Comparison of ENCODE assay signal across 32 cellular contexts in the genomic region with DNA sequence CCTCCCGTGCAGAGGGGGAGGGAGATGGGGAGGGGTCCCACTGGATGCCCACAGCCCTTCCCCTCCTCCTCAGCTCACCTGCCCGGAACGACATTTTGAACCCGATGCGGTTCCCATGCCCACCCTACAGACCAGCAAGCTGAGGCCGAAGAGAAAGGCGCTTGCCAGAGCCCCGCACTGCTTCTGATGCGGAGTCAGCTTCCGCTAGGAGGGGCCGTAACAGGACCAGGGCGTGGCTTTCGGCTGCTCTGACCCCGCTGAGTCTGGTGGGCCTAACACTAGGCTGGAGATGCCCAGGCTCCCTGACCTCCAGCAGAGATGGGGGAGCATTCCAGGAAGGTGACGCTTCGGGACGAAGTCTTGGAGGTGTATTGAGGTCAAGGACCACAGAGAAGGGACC. TPM values are rescaled to one million over a fixed set of nuclear protein-coding genes. Genes with fewer than 3 reads are reported as not detected.
"Had no signal": no experiment of that assay in that cellular context is flagged by ENCODE, and none has a peak within 500 bp of the region (broad histone marks: within the 10 kb centered on the region; RNA-seq: fewer than 3 reads in every experiment).

No MANE protein-coding gene starts in this region.

- H3K27ac Mint-ChIP-seq: activated CD4-positive, alpha-beta memory T cell treated with anti-CD3 and anti-CD28 coated beads for 36 hours; activated CD4-positive, alpha-beta T cell treated with anti-CD3 and anti-CD28 coated beads, Interleukin-2, amount 10 ng/mL, durations not matched to agents 7 days and 5 days; activated naive CD4-positive, alpha-beta T cell treated with anti-CD3 and anti-CD28 coated beads, Interleukin-2, amount 50 U/mL, for 72 hours; activated naive CD8-positive, alpha-beta T cell treated with anti-CD3 and anti-CD28 coated beads, Interleukin-2, amount 50 U/mL, for 24 hours; T-helper 17 cell had no signal

- H3K36me3 Mint-ChIP-seq: activated CD4-positive, alpha-beta memory T cell treated with anti-CD3 and anti-CD28 coated beads for 36 hours; activated naive CD4-positive, alpha-beta T cell treated with anti-CD3 and anti-CD28 coated beads, Interleukin-2, amount 50 U/mL, for 72 hours had no signal

- H3K4me3 ChIP-seq: ascending aorta, body of pancreas, SJCRH30 had no signal

- H3K9me3 ChIP-seq: ascending aorta, body of pancreas, SJCRH30 had no signal

- H3K4me1 ChIP-seq: ascending aorta, SJCRH30 had no signal

- ATAC-seq: activated naive CD4-positive, alpha-beta T cell treated with anti-CD3 and anti-CD28 coated beads, Interleukin-2, amount 50 U/mL, for 72 hours; activated naive CD8-positive, alpha-beta T cell treated with anti-CD3 and anti-CD28 coated beads, Interleukin-2, amount 50 U/mL, for 24 hours; activated T-cell treated with anti-CD3 and anti-CD28 coated beads, Interleukin-2, amount 50 U/mL, for 4 hours; body of pancreas; Panc1; Right ventricle myocardium inferior; T-helper 17 cell had no signal

- H3K36me3 ChIP-seq: ascending aorta, SJCRH30 had no signal

- H3K4me3 Mint-ChIP-seq: activated CD4-positive, alpha-beta memory T cell treated with anti-CD3 and anti-CD28 coated beads for 36 hours; activated CD4-positive, alpha-beta T cell treated with anti-CD3 and anti-CD28 coated beads, Interleukin-2, amount 10 ng/mL, durations not matched to agents 7 days and 5 days; activated naive CD8-positive, alpha-beta T cell treated with anti-CD3 and anti-CD28 coated beads, Interleukin-2, amount 50 U/mL, for 24 hours; activated T-cell treated with anti-CD3 and anti-CD28 coated beads, Interleukin-2, amount 50 U/mL, for 4 hours; central memory CD8-positive, alpha-beta T cell; T-helper 17 cell had no signal

- H3K27ac ChIP-seq: ascending aorta, body of pancreas, SJCRH30 had no signal

- H3K9me3 Mint-ChIP-seq: activated CD4-positive, alpha-beta memory T cell treated with anti-CD3 and anti-CD28 coated beads for 36 hours; activated CD4-positive, alpha-beta T cell treated with anti-CD3 and anti-CD28 coated beads, Interleukin-2, amount 10 ng/mL, durations not matched to agents 7 days and 5 days; activated naive CD4-positive, alpha-beta T cell treated with anti-CD3 and anti-CD28 coated beads, Interleukin-2, amount 50 U/mL, for 72 hours; activated naive CD8-positive, alpha-beta T cell treated with anti-CD3 and anti-CD28 coated beads, Interleukin-2, amount 50 U/mL, for 24 hours; activated T-cell treated with anti-CD3 and anti-CD28 coated beads, Interleukin-2, amount 50 U/mL, for 4 hours; central memory CD8-positive, alpha-beta T cell had no signal

- DNase-seq: activated CD4-positive, alpha-beta memory T cell treated with anti-CD3 and anti-CD28 coated beads for 36 hours; activated CD4-positive, alpha-beta T cell treated with anti-CD3 and anti-CD28 coated beads, Interleukin-2, amount 10 ng/mL, durations not matched to agents 7 days and 5 days; activated CD4-positive, CD25-positive, alpha-beta regulatory T cell; activated CD8-positive, alpha-beta memory T cell treated with anti-CD3 and anti-CD28 coated beads for 24 hours; activated effector memory CD4-positive, alpha-beta T cell treated with anti-CD3 and anti-CD28 coated beads, Interleukin-2, amount 50 U/mL, for 16 hours; activated naive CD4-positive, alpha-beta T cell treated with Interleukin-2 at 50 U/mL for 16 hours; activated naive CD8-positive, alpha-beta T cell treated with anti-CD3 and anti-CD28 coated beads, Interleukin-2, amount 50 U/mL, for 24 hours; activated T-cell treated with anti-CD3 and anti-CD28 coated beads, Interleukin-2, amount 50 U/mL, for 4 hours; amniotic stem cell; body of pancreas; KG1; NCI-H1048; NCI-H146; NCI-H187 treated with DMSO at 0.1 percent for 48 hours; NCI-H2081 treated with DMSO at 0.1 percent for 48 hours; NCI-H2171; NCI-H2227 treated with DMSO at 0.1 percent for 48 hours; NCI-H526 treated with DMSO at 0.1 percent for 48 hours; NCI-H82; NK-92 treated with Interleukin-12 subunit alpha and Interleukin-12 subunit beta, amount 100 ng/mL, for 24 hours; OCI-M1; RPMI8226; SJCRH30; T-helper 17 cell; T-helper 9 cell had no signal

RNA-seq across cellular contexts. Expression of a gene that starts 6.7 kb away (rescaled TPM):
- total RNA-seq: activated CD4-positive, alpha-beta memory T cell treated with anti-CD3 and anti-CD28 coated beads for 36 hours; activated CD4-positive, alpha-beta T cell treated with anti-CD3 and anti-CD28 coated beads, Interleukin-2, amount 10 ng/mL, durations not matched to agents 7 days and 5 days; activated naive CD4-positive, alpha-beta T cell treated with anti-CD3 and anti-CD28 coated beads, Interleukin-2, amount 50 U/mL, for 72 hours; activated T-cell treated with anti-CD3 and anti-CD28 coated beads, Interleukin-2, amount 50 U/mL, for 4 hours; ascending aorta; M059J; NCI-H460; Right ventricle myocardium inferior; SJCRH30; T-helper 17 cell had no signal
